In the genomic region with DNA sequence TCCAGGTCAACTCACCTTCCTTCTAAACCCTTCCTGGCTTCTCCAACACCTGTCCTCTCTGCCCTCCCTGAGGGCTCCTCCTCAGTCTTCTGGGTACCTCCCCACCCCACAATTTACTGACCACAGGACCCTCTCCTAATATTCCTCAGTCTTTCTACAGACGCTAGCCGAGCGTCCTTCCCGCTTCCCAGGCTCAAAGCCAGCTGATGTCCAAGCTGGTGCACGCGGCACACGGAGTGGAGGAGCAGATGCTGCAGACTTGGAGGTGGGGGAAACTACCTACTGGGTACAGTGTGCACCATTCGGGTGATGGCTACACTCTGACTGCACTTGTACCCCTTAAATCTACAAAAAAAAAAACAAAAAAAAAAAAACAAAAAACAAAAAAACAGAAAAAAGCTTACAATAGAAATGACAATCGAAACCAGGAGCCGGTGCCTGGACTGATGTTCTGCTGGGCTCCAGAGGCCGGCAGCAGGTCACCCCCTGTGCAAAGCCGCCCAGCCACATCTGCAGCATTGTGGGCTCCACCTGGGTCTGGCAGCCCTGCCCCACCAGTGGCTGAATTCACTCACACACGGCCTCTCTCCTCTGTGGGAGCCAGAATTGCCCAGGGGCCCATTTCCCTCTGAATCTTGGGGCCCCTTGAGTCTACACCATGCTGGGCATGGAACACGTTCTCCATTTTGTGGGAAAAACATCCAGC, we compare ENCODE assay signal across 22 cellular contexts. TPM values are rescaled to one million over a fixed set of nuclear protein-coding genes. Genes with fewer than 3 reads are reported as not detected.
A peak's percentile ranks its signal among the peaks of the same experiment; 100 is the strongest.
DNase-seq lines count a peak whose midpoint lies in the region; ATAC-seq and TF ChIP-seq lines count a peak whose summit lies in the region.
"Had no signal": no experiment of that assay in that cellular context is flagged by ENCODE, and none has a peak within 500 bp of the region (broad histone marks: within the 10 kb centered on the region; RNA-seq: fewer than 3 reads in every experiment).

No MANE protein-coding gene starts in this region.

- H3K79me2 ChIP-seq in smooth muscle cell (ENCODE audit: low read depth), result peaks cover 23% of the 10 kb centered on the region

- no peak for ATAC-seq in activated CD8-positive, alpha-beta T cell treated with anti-CD3 and anti-CD28 coated beads, Interleukin-2, amount 10 ng/mL, durations not matched to agents 7 days and 5 days
- ATAC-seq in activated CD8-positive, alpha-beta T cell treated with anti-CD3 and anti-CD28 coated beads for 36 hours, result no peak
- ATAC-seq in effector memory CD8-positive, alpha-beta T cell (replicated peaks), result no peak
- ATAC-seq: GM23338 had no signal

- H3K4me3 Mint-ChIP-seq in activated CD8-positive, alpha-beta T cell treated with anti-CD3 and anti-CD28 coated beads, Interleukin-2, amount 10 ng/mL, durations not matched to agents 7 days and 5 days, result no peak overlapping the region
- H3K4me3 Mint-ChIP-seq in activated CD8-positive, alpha-beta T cell treated with anti-CD3 and anti-CD28 coated beads for 36 hours, result no peak overlapping the region
- no peak overlapping the region for H3K4me3 Mint-ChIP-seq in Calu3 (ENCODE audit: low read depth, unreplicated experiment)
- H3K4me3 Mint-ChIP-seq in effector memory CD8-positive, alpha-beta T cell, result no peak overlapping the region
- H3K4me3 Mint-ChIP-seq: GM23338 had no signal

- H3K27me3 ChIP-seq in sigmoid colon (no peaks in the 10 kb centered on the region), SJCRH30 (no peaks in the 10 kb centered on the region), smooth muscle cell (ENCODE audit: low read depth) (no peaks in the 10 kb centered on the region)
- H3K27me3 ChIP-seq: BLaER1 had no signal

- DNase-seq in activated CD8-positive, alpha-beta T cell treated with anti-CD3 and anti-CD28 coated beads, Interleukin-2, amount 10 ng/mL, durations not matched to agents 7 days and 5 days, result no peak
- DNase-seq in activated CD8-positive, alpha-beta T cell treated with anti-CD3 and anti-CD28 coated beads for 36 hours, result no peak
- DNase-seq in Calu3 (no peak), sigmoid colon (peak; percentile 30), 8988T (no peak), SJCRH30 (no peak), smooth muscle cell (lab: John Stamatoyannopoulos, UW; ENCODE audit: unreplicated experiment) (no peak)
- DNase-seq in effector memory CD8-positive, alpha-beta T cell, result no peak
- DNase-seq: CD8-positive, alpha-beta memory T cell; DND-41; NCI-H1048; NCI-H1436 treated with DMSO at 0.1 percent for 48 hours; NCI-H2029 treated with DMSO at 0.1 percent for 48 hours; NCI-H2171 treated with DMSO at 0.1 percent for 48 hours; NCI-H446 treated with DMSO at 0.1 percent for 48 hours; NCI-H748 treated with DMSO at 0.1 percent for 48 hours; OCI-M1 had no signal

- no peaks in the 10 kb centered on the region for H3K9me3 Mint-ChIP-seq in activated CD8-positive, alpha-beta T cell treated with anti-CD3 and anti-CD28 coated beads, Interleukin-2, amount 10 ng/mL, durations not matched to agents 7 days and 5 days (ENCODE audit: insufficient read depth)
- no peaks in the 10 kb centered on the region for H3K9me3 Mint-ChIP-seq in activated CD8-positive, alpha-beta T cell treated with anti-CD3 and anti-CD28 coated beads for 36 hours
- no peaks in the 10 kb centered on the region for H3K9me3 Mint-ChIP-seq in Calu3 (ENCODE audit: low read depth, unreplicated experiment)
- no peaks in the 10 kb centered on the region for H3K9me3 Mint-ChIP-seq in effector memory CD8-positive, alpha-beta T cell
- H3K9me3 Mint-ChIP-seq: CD8-positive, alpha-beta memory T cell; GM23338 had no signal

- TF ChIP-seq CTCF in activated CD8-positive, alpha-beta T cell treated with anti-CD3 and anti-CD28 coated beads for 36 hours (IDR thresholded peaks at IDR 0.05), result no peak
- TF ChIP-seq CTCF in Calu3 (IDR thresholded peaks at IDR 0.05; ENCODE audit: unreplicated experiment), result no peak
- no peak for TF ChIP-seq CTCF in sigmoid colon (IDR thresholded peaks at IDR 0.05)
- no peak for TF ChIP-seq CTCF in smooth muscle cell (IDR thresholded peaks at IDR 0.05; ENCODE audit: borderline replicate concordance, insufficient read depth, poor library complexity, severe bottlenecking)

- peaks cover 76% of the 10 kb centered on the region for H3K36me3 Mint-ChIP-seq in activated CD8-positive, alpha-beta T cell treated with anti-CD3 and anti-CD28 coated beads, Interleukin-2, amount 10 ng/mL, durations not matched to agents 7 days and 5 days (ENCODE audit: low read depth)
- H3K36me3 Mint-ChIP-seq in activated CD8-positive, alpha-beta T cell treated with anti-CD3 and anti-CD28 coated beads for 36 hours (ENCODE audit: low read depth), result peaks cover 51% of the 10 kb centered on the region
- H3K36me3 Mint-ChIP-seq in Calu3 (ENCODE audit: insufficient read depth, unreplicated experiment), result peaks cover 79% of the 10 kb centered on the region
- H3K36me3 Mint-ChIP-seq in effector memory CD8-positive, alpha-beta T cell (ENCODE audit: insufficient read depth), result peaks cover 49% of the 10 kb centered on the region

- peaks cover 65% of the 10 kb centered on the region for H3K4me1 Mint-ChIP-seq in activated CD8-positive, alpha-beta T cell treated with anti-CD3 and anti-CD28 coated beads, Interleukin-2, amount 10 ng/mL, durations not matched to agents 7 days and 5 days (ENCODE audit: low read depth)
- peaks cover 38% of the 10 kb centered on the region for H3K4me1 Mint-ChIP-seq in activated CD8-positive, alpha-beta T cell treated with anti-CD3 and anti-CD28 coated beads for 36 hours (ENCODE audit: low read depth)
- peaks cover 36% of the 10 kb centered on the region for H3K4me1 Mint-ChIP-seq in Calu3 (ENCODE audit: low read depth, unreplicated experiment)
- H3K4me1 Mint-ChIP-seq in effector memory CD8-positive, alpha-beta T cell (ENCODE audit: low read depth in 2 of 2), result peaks cover 53% of the 10 kb centered on the region in 2 donors

- BruUV-seq in Calu3 (replicated peaks; lab: Mats Ljungman, UMichigan), result no TSS peak

- H3K4me1 ChIP-seq in sigmoid colon, result peaks cover 0 to 18% (median 16%) of the 10 kb centered on the region in 4 donors
- H3K4me1 ChIP-seq in SJCRH30, result peaks cover 2% of the 10 kb centered on the region; the same call in 1 of the 2 replicates
- H3K4me1 ChIP-seq in smooth muscle cell (ENCODE audit: low read depth), result peaks cover 3% of the 10 kb centered on the region

- H3K36me3 ChIP-seq in sigmoid colon (peaks cover 0 to 68% (median 30%) of the 10 kb centered on the region in 4 donors), SJCRH30 (peaks cover 54% of the 10 kb centered on the region), smooth muscle cell (ENCODE audit: low read depth) (no peaks in the 10 kb centered on the region)

- POLR2A ChIA-PET in activated CD8-positive, alpha-beta T cell treated with anti-CD3 and anti-CD28 coated beads, Interleukin-2, amount 10 ng/mL, durations not matched to agents 7 days and 5 days (lab: Charles Lee), result interaction anchor here (0.6 to 0.7 kb wide), 2 partner anchors 18 to 287 kb away, joined by 3 read pairs; no protein-coding TSS in a partner anchor
- POLR2A ChIA-PET in activated CD8-positive, alpha-beta T cell treated with anti-CD3 and anti-CD28 coated beads for 36 hours (lab: Charles Lee), result no interaction called here

- no peaks in the 10 kb centered on the region for H3K9me3 ChIP-seq in sigmoid colon
- no peaks in the 10 kb centered on the region for H3K9me3 ChIP-seq in SJCRH30 (replicated peaks)
- H3K9me3 ChIP-seq in smooth muscle cell (replicated peaks; ENCODE audit: low read depth), result no peaks in the 10 kb centered on the region
- H3K9me3 ChIP-seq: BLaER1 had no signal

- no peak overlapping the region for H3K9ac ChIP-seq in smooth muscle cell (ENCODE audit: low read depth)
- H3K9ac ChIP-seq: BLaER1, KMS-11 had no signal

- no peak overlapping the region for H3K27ac ChIP-seq in sigmoid colon
- no peak overlapping the region for H3K27ac ChIP-seq in SJCRH30
- H3K27ac ChIP-seq in smooth muscle cell (ENCODE audit: low read depth), result no peak overlapping the region
- H3K27ac ChIP-seq: BLaER1, KMS-11 had no signal

- WGBS in sigmoid colon, 2 donors, result 95 to 96% methylated on average over 14 of the region's 14 CpGs
- WGBS in smooth muscle cell (ENCODE audit: low lambda C conversion rate), result 96% methylated on average over 14 of the region's 14 CpGs

- intact Hi-C loops in activated CD8-positive, alpha-beta T cell treated with anti-CD3 and anti-CD28 coated beads for 36 hours (cut with micrococcal nuclease), result no loop called here
- intact Hi-C loops in Calu3 (cut with micrococcal nuclease; ENCODE audit: unreplicated experiment) (loop anchor here (10.0 kb wide), 1 partner anchor 265 kb away; no protein-coding TSS in a partner anchor), sigmoid colon (cut with DNase I) (no loop called here)

- no peak overlapping the region for H2AFZ ChIP-seq in smooth muscle cell (ENCODE audit: low read depth)
- H2AFZ ChIP-seq: GM23338 had no signal

- peak overlapping the region; percentile 28 for H3K27ac Mint-ChIP-seq in activated CD8-positive, alpha-beta T cell treated with anti-CD3 and anti-CD28 coated beads, Interleukin-2, amount 10 ng/mL, durations not matched to agents 7 days and 5 days
- H3K27ac Mint-ChIP-seq in activated CD8-positive, alpha-beta T cell treated with anti-CD3 and anti-CD28 coated beads for 36 hours, result no peak overlapping the region
- peak overlapping the region; percentile 66 for H3K27ac Mint-ChIP-seq in Calu3 (ENCODE audit: unreplicated experiment)
- peak overlapping the region; percentile 30 to 87 for H3K27ac Mint-ChIP-seq in effector memory CD8-positive, alpha-beta T cell
- H3K27ac Mint-ChIP-seq: GM23338 had no signal

- TF ChIP-seq EP300 in sigmoid colon (IDR thresholded peaks at IDR 0.05), result no peak

- no peak overlapping the region for H3K4me2 ChIP-seq in smooth muscle cell
- H3K4me2 ChIP-seq: BLaER1, GM23338, KMS-11 had no signal

- H3K27me3 Mint-ChIP-seq in activated CD8-positive, alpha-beta T cell treated with anti-CD3 and anti-CD28 coated beads, Interleukin-2, amount 10 ng/mL, durations not matched to agents 7 days and 5 days (ENCODE audit: low read depth), result no peaks in the 10 kb centered on the region
- no peaks in the 10 kb centered on the region for H3K27me3 Mint-ChIP-seq in activated CD8-positive, alpha-beta T cell treated with anti-CD3 and anti-CD28 coated beads for 36 hours
- H3K27me3 Mint-ChIP-seq in Calu3 (ENCODE audit: unreplicated experiment), result no peaks in the 10 kb centered on the region
- no peaks in the 10 kb centered on the region for H3K27me3 Mint-ChIP-seq in effector memory CD8-positive, alpha-beta T cell
- H3K27me3 Mint-ChIP-seq: CD8-positive, alpha-beta memory T cell had no signal

- no peaks in the 10 kb centered on the region for H3F3A ChIP-seq in smooth muscle cell (ENCODE audit: low read depth)

- peaks cover 69% of the 10 kb centered on the region for H4K20me1 ChIP-seq in smooth muscle cell (ENCODE audit: low read depth)

- H3K4me3 ChIP-seq in sigmoid colon (no peak overlapping the region), SJCRH30 (no peak overlapping the region), smooth muscle cell (no peak overlapping the region)
- H3K4me3 ChIP-seq: BLaER1, GM23338 had no signal

- CTCF ChIA-PET in activated CD8-positive, alpha-beta T cell treated with anti-CD3 and anti-CD28 coated beads, Interleukin-2, amount 10 ng/mL, durations not matched to agents 7 days and 5 days (lab: Charles Lee), result no interaction called here
- CTCF ChIA-PET in activated CD8-positive, alpha-beta T cell treated with anti-CD3 and anti-CD28 coated beads for 36 hours (lab: Charles Lee), result no interaction called here
- CTCF ChIA-PET in Calu3 (lab: Charles Lee), result no interaction called here

- no peak for TF ChIP-seq POLR2A in sigmoid colon (IDR thresholded peaks at IDR 0.05)

RNA-seq across cellular contexts. Expression of a gene that starts 7.0 kb away (rescaled TPM):
- 10 to 100 TPM; 66.5 to 71.9 TPM for total RNA-seq in activated CD8-positive, alpha-beta T cell treated with anti-CD3 and anti-CD28 coated beads, Interleukin-2, amount 10 ng/mL, durations not matched to agents 7 days and 5 days
- total RNA-seq in activated CD8-positive, alpha-beta T cell treated with anti-CD3 and anti-CD28 coated beads for 36 hours, result 10 to 100 TPM; 30.7 to 32.1 TPM
- total RNA-seq in Calu3 (2022) (62.9 and 68.2 TPM in 2 replicates), sigmoid colon (10 to 100 TPM; 11.8 to 19.6 (median 16.0) TPM), smooth muscle cell (7.8 and 14.6 TPM in 2 replicates)
- polyA plus RNA-seq in sigmoid colon (10 to 100 TPM; 12.0 to 32.9 (median 14.3) TPM), smooth muscle cell (11.5 and 14.0 TPM in 2 replicates)
- 25.5 and 30.7 TPM in 2 replicates for total RNA-seq in SJCRH30 (2014; rRNA removed; shearing (Covaris generic))

RNA-seq across cellular contexts. Expression of a gene that starts 17.0 kb away (rescaled TPM):
- 1 to 10 TPM; 2.8 to 4.0 TPM for total RNA-seq in activated CD8-positive, alpha-beta T cell treated with anti-CD3 and anti-CD28 coated beads, Interleukin-2, amount 10 ng/mL, durations not matched to agents 7 days and 5 days
- total RNA-seq in activated CD8-positive, alpha-beta T cell treated with anti-CD3 and anti-CD28 coated beads for 36 hours, result 1 to 10 TPM; 1.9 to 2.7 TPM
- 2.3 and 3.8 TPM in 2 replicates for total RNA-seq in Calu3 (2022)
- under 1 TPM in 1 of 4 donors, not detected in 3; 0.95 TPM for total RNA-seq in sigmoid colon
- under 1 TPM in 1 of 3 donors, not detected in 2; 0.44 TPM for polyA plus RNA-seq in sigmoid colon
- not detected in 2 replicates for total RNA-seq in SJCRH30 (2014; rRNA removed; shearing (Covaris generic))
- 1.4 and 1.6 TPM in 2 replicates for total RNA-seq in smooth muscle cell
- polyA plus RNA-seq in smooth muscle cell, result 1.5 and 4.4 TPM in 2 replicates
- total RNA-seq: M059J, RPMI7951 had no signal
